Comparison of ENCODE assay signal across 2 cellular contexts in the genomic region with DNA sequence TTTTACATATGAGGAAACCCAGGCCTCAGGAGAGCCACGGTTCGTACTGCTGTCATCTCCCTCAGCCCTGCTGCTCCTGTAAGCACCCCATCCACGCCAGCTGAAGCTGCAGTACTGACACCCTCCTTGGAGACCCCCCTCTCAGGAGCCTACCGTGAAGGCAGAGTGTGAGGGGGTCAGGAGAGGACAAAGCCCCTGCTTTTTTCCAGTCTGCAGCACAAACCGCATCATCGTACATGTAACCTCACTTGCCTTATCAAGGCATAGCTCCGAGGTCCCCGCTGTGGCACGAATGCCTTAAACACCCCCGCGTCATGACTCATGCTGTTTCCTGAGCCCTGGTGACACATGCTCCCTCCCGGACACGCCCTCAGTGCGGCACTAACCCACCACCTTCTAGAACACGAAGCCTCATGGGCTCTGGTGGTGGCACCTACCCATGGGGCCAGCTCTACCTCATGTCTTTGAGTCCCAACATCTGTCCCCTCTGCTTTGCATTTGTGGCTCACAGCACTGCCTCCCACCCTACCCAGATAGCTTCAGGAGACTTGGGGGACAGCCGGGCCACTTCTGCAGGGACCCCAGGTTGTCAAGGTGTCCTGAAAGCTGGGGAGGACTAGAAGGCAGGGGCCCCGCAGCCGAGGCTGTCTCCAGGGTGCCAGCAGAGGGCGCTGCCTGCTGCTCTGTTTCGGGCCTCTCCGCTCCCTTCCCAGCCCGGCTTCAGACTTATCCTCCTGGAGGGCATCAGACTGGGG.
TF ChIP-seq lines count a peak whose summit lies in the region.

No MANE protein-coding gene starts in this region.

TF ChIP-seq in WTC11, 78 proteins besides CTCF, POLR2A, EP300 and RAD21:
- TF ChIP-seq RELA (CRISPR knock-in tag; IDR thresholded peaks at IDR 0.05; ENCODE audit: borderline replicate concordance) (no peak), ZNF396 (CRISPR knock-in tag; IDR thresholded peaks at IDR 0.05; ENCODE audit: borderline replicate concordance) (no peak), TEAD1 (CRISPR knock-in tag; IDR thresholded peaks at IDR 0.05) (no peak), MXD4 (CRISPR knock-in tag; IDR thresholded peaks at IDR 0.05; ENCODE audit: borderline replicate concordance) (no peak)

TF ChIP-seq in HepG2, 621 proteins besides CTCF, POLR2A, EP300 and RAD21 (continues in another document):
- no peak for TF ChIP-seq NFIC (IDR thresholded peaks at IDR 0.05; ENCODE audit: low read length)
- TF ChIP-seq, protein P1, sequence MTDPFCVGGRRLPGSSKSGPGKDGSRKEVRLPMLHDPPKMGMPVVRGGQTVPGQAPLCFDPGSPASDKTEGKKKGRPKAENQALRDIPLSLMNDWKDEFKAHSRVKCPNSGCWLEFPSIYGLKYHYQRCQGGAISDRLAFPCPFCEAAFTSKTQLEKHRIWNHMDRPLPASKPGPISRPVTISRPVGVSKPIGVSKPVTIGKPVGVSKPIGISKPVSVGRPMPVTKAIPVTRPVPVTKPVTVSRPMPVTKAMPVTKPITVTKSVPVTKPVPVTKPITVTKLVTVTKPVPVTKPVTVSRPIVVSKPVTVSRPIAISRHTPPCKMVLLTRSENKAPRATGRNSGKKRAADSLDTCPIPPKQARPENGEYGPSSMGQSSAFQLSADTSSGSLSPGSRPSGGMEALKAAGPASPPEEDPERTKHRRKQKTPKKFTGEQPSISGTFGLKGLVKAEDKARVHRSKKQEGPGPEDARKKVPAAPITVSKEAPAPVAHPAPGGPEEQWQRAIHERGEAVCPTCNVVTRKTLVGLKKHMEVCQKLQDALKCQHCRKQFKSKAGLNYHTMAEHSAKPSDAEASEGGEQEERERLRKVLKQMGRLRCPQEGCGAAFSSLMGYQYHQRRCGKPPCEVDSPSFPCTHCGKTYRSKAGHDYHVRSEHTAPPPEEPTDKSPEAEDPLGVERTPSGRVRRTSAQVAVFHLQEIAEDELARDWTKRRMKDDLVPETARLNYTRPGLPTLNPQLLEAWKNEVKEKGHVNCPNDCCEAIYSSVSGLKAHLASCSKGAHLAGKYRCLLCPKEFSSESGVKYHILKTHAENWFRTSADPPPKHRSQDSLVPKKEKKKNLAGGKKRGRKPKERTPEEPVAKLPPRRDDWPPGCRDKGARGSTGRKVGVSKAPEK (CRISPR knock-in tag; IDR thresholded peaks at IDR 0.05; ENCODE audit: borderline replicate concordance), result no peak
- no peak for TF ChIP-seq ZNF777 (CRISPR knock-in tag; IDR thresholded peaks at IDR 0.05)
- TF ChIP-seq, protein P2, sequence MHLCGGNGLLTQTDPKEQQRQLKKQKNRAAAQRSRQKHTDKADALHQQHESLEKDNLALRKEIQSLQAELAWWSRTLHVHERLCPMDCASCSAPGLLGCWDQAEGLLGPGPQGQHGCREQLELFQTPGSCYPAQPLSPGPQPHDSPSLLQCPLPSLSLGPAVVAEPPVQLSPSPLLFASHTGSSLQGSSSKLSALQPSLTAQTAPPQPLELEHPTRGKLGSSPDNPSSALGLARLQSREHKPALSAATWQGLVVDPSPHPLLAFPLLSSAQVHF (CRISPR knock-in tag; IDR thresholded peaks at IDR 0.05), result no peak
- no peak for TF ChIP-seq ZNF720 (CRISPR knock-in tag; IDR thresholded peaks at IDR 0.05)
- TF ChIP-seq CC2D1A (CRISPR knock-in tag; IDR thresholded peaks at IDR 0.05), result no peak
- TF ChIP-seq HCFC1 (IDR thresholded peaks at IDR 0.05; ENCODE audit: low read depth, low read length), result no peak
- no peak for TF ChIP-seq ZNF296 (CRISPR knock-in tag; conservative IDR thresholded peaks at IDR 0.05)
- peak; percentile 59; the same call in 1 of the 2 replicates for TF ChIP-seq SMC3 (IDR thresholded peaks at IDR 0.05; ENCODE audit: low read length)
- TF ChIP-seq PHF8 (CRISPR knock-in tag; IDR thresholded peaks at IDR 0.05), result no peak
- TF ChIP-seq ZNF772 (CRISPR knock-in tag; IDR thresholded peaks at IDR 0.05), result no peak
- peak; percentile 20; the same call in 1 of the 2 replicates for TF ChIP-seq SALL1 (CRISPR knock-in tag; IDR thresholded peaks at IDR 0.05)
- peak; percentile 67 for TF ChIP-seq ZBTB38 (CRISPR knock-in tag; IDR thresholded peaks at IDR 0.05)
- no peak for TF ChIP-seq SIN3A (IDR thresholded peaks at IDR 0.05; ENCODE audit: borderline replicate concordance, low read depth, low read length)
- TF ChIP-seq ZNF598 (CRISPR knock-in tag; IDR thresholded peaks at IDR 0.05; ENCODE audit: borderline replicate concordance), result no peak
- TF ChIP-seq TBX2 (CRISPR knock-in tag; IDR thresholded peaks at IDR 0.05; ENCODE audit: borderline replicate concordance), result no peak
- TF ChIP-seq ZNF629 (CRISPR knock-in tag; conservative IDR thresholded peaks at IDR 0.05), result no peak
- TF ChIP-seq ELF1 (CRISPR knock-in tag; IDR thresholded peaks at IDR 0.05), result no peak
- no peak for TF ChIP-seq ZNF460 (CRISPR knock-in tag; IDR thresholded peaks at IDR 0.05; ENCODE audit: borderline replicate concordance)
- TF ChIP-seq AGO2 (optimal IDR thresholded peaks at IDR 0.05; ENCODE audit: low read depth, low read length), result no peak
- TF ChIP-seq, protein P3, sequence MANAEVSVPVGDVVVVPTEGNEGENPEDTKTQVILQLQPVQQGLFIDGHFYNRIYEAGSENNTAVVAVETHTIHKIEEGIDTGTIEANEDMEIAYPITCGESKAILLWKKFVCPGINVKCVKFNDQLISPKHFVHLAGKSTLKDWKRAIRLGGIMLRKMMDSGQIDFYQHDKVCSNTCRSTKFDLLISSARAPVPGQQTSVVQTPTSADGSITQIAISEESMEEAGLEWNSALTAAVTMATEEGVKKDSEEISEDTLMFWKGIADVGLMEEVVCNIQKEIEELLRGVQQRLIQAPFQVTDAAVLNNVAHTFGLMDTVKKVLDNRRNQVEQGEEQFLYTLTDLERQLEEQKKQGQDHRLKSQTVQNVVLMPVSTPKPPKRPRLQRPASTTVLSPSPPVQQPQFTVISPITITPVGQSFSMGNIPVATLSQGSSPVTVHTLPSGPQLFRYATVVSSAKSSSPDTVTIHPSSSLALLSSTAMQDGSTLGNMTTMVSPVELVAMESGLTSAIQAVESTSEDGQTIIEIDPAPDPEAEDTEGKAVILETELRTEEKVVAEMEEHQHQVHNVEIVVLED (CRISPR knock-in tag; IDR thresholded peaks at IDR 0.05; ENCODE audit: borderline replicate concordance), result no peak
- TF ChIP-seq, protein P4, sequence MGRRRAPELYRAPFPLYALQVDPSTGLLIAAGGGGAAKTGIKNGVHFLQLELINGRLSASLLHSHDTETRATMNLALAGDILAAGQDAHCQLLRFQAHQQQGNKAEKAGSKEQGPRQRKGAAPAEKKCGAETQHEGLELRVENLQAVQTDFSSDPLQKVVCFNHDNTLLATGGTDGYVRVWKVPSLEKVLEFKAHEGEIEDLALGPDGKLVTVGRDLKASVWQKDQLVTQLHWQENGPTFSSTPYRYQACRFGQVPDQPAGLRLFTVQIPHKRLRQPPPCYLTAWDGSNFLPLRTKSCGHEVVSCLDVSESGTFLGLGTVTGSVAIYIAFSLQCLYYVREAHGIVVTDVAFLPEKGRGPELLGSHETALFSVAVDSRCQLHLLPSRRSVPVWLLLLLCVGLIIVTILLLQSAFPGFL (CRISPR knock-in tag; IDR thresholded peaks at IDR 0.05), result no peak
- no peak for TF ChIP-seq ZNF614 (CRISPR knock-in tag; IDR thresholded peaks at IDR 0.05; ENCODE audit: borderline replicate concordance)
- TF ChIP-seq PHF21A (CRISPR knock-in tag; IDR thresholded peaks at IDR 0.05), result no peak
- TF ChIP-seq DRAP1 (CRISPR knock-in tag; IDR thresholded peaks at IDR 0.05), result no peak
- TF ChIP-seq AFF4 (CRISPR knock-in tag; IDR thresholded peaks at IDR 0.05), result no peak
- no peak for TF ChIP-seq RNF2 (conservative IDR thresholded peaks at IDR 0.05; ENCODE audit: low read depth)
- no peak for TF ChIP-seq NBN (conservative IDR thresholded peaks at IDR 0.05)
- no peak for TF ChIP-seq THYN1 (CRISPR knock-in tag; IDR thresholded peaks at IDR 0.05; ENCODE audit: borderline replicate concordance, low read depth)
- no peak for TF ChIP-seq ZNF616 (CRISPR knock-in tag; IDR thresholded peaks at IDR 0.05; ENCODE audit: low read depth)
- TF ChIP-seq ZNF672 (CRISPR knock-in tag; IDR thresholded peaks at IDR 0.05), result no peak
- no peak for TF ChIP-seq PITX1 (CRISPR knock-in tag; IDR thresholded peaks at IDR 0.05)
- TF ChIP-seq ASH2L (IDR thresholded peaks at IDR 0.05; ENCODE audit: insufficient read length, low read depth, low read length), result no peak
- no peak for TF ChIP-seq MED8 (CRISPR knock-in tag; IDR thresholded peaks at IDR 0.05; ENCODE audit: insufficient replicate concordance)
- no peak for TF ChIP-seq SKIL (CRISPR knock-in tag; IDR thresholded peaks at IDR 0.05; ENCODE audit: borderline replicate concordance)
- TF ChIP-seq ZNF646 (CRISPR knock-in tag; IDR thresholded peaks at IDR 0.05), result no peak
- no peak for TF ChIP-seq ZNF792 (CRISPR knock-in tag; IDR thresholded peaks at IDR 0.05)
